In the genomic region with DNA sequence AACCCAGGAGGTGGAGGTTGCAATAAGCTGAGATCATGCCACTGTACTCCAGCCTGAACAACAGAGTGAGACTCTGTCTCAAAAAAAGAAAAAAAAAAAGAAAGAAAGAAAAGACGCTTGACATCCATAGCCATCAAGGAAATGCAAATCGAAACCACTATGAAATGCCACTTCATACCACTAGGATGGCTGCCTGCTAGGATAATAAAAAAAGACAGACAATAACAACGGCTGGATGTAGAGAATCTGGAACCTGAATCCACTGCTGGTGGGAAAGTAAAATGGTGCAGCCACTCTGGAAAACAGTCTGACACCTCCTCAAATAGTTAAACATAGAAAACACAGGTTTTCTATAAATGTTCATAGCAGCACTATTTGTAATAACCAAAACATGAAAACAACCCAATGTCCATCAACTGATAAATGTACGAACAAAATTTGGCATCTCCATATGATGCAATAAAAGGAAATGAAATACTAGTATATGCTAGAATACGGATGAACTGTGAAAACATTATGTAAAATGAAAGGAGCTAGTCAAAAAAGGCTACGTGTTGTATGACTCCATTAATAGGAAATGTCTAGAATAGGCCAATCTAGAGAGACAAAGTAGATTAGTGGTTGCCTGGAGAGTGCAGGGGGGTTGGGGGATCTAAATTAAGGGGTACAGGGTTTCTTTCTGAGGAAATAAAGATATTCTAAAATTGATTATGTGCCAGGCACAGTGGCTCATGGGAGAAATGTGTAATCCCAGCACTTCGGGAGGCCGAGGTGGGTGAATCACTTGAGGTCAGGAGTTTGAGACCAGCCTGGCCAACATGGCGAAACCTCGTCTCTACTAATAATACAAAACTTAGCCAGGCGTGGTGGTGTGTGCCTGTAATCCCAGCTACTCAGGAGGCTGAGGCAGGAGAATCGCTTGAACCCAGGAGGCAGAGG, we compare ENCODE assay signal across 15 cellular contexts. TPM values are rescaled to one million over a fixed set of nuclear protein-coding genes. Genes with fewer than 3 reads are reported as not detected.
DNase-seq lines count a peak whose midpoint lies in the region; ATAC-seq and TF ChIP-seq lines count a peak whose summit lies in the region.
"Had no signal": no experiment of that assay in that cellular context is flagged by ENCODE, and none has a peak within 500 bp of the region (broad histone marks: within the 10 kb centered on the region; RNA-seq: fewer than 3 reads in every experiment).

No MANE protein-coding gene starts in this region.

- no peak overlapping the region for H3K4me3 ChIP-seq in right atrium auricular region
- H3K4me3 ChIP-seq in right lobe of liver: no peak overlapping the region

- no peak for TF ChIP-seq CTCF in right atrium auricular region (IDR thresholded peaks at IDR 0.05)
- TF ChIP-seq CTCF in right lobe of liver (IDR thresholded peaks at IDR 0.05): peak in 1 of 4 donors; percentile 3
- TF ChIP-seq CTCF in type B pancreatic cell (conservative IDR thresholded peaks at IDR 0.05): peak; percentile 53

- DNase-seq in right atrium auricular region (ENCODE audit: low spot score) (no peak), left cardiac atrium (no peak), right lobe of liver (no peak), type B pancreatic cell (ENCODE audit: extremely low spot score, unreplicated experiment) (no peak), H4 (ENCODE audit: low spot score) (no peak), SIG-M5 treated with dmso at 0.1 percent for 504 hours (lab: John Stamatoyannopoulos, UW; ENCODE audit: unreplicated experiment) (no peak)
- DNase-seq: activated naive CD8-positive, alpha-beta T cell treated with anti-CD3 and anti-CD28 coated beads, Interleukin-2, amount 10 ng/mL, durations not matched to agents 7 days and 5 days; Kasumi-1; naive thymus-derived CD8-positive, alpha-beta T cell; NCI-H446 treated with DMSO at 0.1 percent for 48 hours; SHP77 had no signal

- peak overlapping the region; percentile 50 to 86 for H3K27ac ChIP-seq in right atrium auricular region
- peak overlapping the region; percentile 63 to 76 (median 66) for H3K27ac ChIP-seq in right lobe of liver
- H3K27ac ChIP-seq: C4-2B had no signal

- ATAC-seq in left cardiac atrium: no peak
- ATAC-seq in right lobe of liver: no peak
- ATAC-seq in GM19455 (IDR thresholded peaks at IDR 0.05; ENCODE audit: unreplicated experiment): no peak
- ATAC-seq: naive thymus-derived CD8-positive, alpha-beta T cell; WTC11 had no signal

- intact Hi-C loops in left cardiac atrium (cut with DNase I): no loop called here
- intact Hi-C loops in right lobe of liver (cut with DNase I): no loop called here

- peaks cover 7% of the 10 kb centered on the region for H3K36me3 Mint-ChIP-seq in activated naive CD8-positive, alpha-beta T cell
- peaks cover 28% of the 10 kb centered on the region for H3K36me3 Mint-ChIP-seq in type B pancreatic cell

- H3K27me3 ChIP-seq in right atrium auricular region (no peaks in the 10 kb centered on the region), right lobe of liver (no peaks in the 10 kb centered on the region)

- H3K4me1 Mint-ChIP-seq in activated naive CD8-positive, alpha-beta T cell (ENCODE audit: low read depth): peaks cover 27% of the 10 kb centered on the region
- peaks cover 13% of the 10 kb centered on the region for H3K4me1 Mint-ChIP-seq in type B pancreatic cell (ENCODE audit: unreplicated experiment)

- TF ChIP-seq POLR2A in right lobe of liver (IDR thresholded peaks at IDR 0.05): no peak

- H3K36me3 ChIP-seq in right atrium auricular region (peaks cover 13% of the 10 kb centered on the region), right lobe of liver (peaks cover 0 to 20% (median 0%) of the 10 kb centered on the region in 4 donors)

- no peaks in the 10 kb centered on the region for H3K9me3 Mint-ChIP-seq in activated naive CD8-positive, alpha-beta T cell (ENCODE audit: low read depth)
- peaks cover 4% of the 10 kb centered on the region for H3K9me3 Mint-ChIP-seq in type B pancreatic cell
- H3K9me3 Mint-ChIP-seq: activated naive CD8-positive, alpha-beta T cell treated with anti-CD3 and anti-CD28 coated beads, Interleukin-2, amount 10 ng/mL, durations not matched to agents 7 days and 5 days; WTC11 had no signal

- 83% methylated on average over 12 of the region's 12 CpGs for WGBS in right lobe of liver (ENCODE audit: insufficient coverage, low coverage, low lambda C conversion rate, missing lambda C conversion rate)

- no peak overlapping the region for H3K4me3 Mint-ChIP-seq in activated naive CD8-positive, alpha-beta T cell
- H3K4me3 Mint-ChIP-seq in type B pancreatic cell: no peak overlapping the region
- H3K4me3 Mint-ChIP-seq: activated naive CD8-positive, alpha-beta T cell treated with anti-CD3 and anti-CD28 coated beads, Interleukin-2, amount 10 ng/mL, durations not matched to agents 7 days and 5 days; naive thymus-derived CD8-positive, alpha-beta T cell; WTC11 had no signal

- H3K27me3 Mint-ChIP-seq in activated naive CD8-positive, alpha-beta T cell: no peaks in the 10 kb centered on the region
- no peaks in the 10 kb centered on the region for H3K27me3 Mint-ChIP-seq in type B pancreatic cell
- H3K27me3 Mint-ChIP-seq: activated naive CD8-positive, alpha-beta T cell treated with anti-CD3 and anti-CD28 coated beads, Interleukin-2, amount 10 ng/mL, durations not matched to agents 7 days and 5 days; naive thymus-derived CD8-positive, alpha-beta T cell had no signal

- H3K9me3 ChIP-seq in right atrium auricular region: no peaks in the 10 kb centered on the region
- no peaks in the 10 kb centered on the region for H3K9me3 ChIP-seq in right lobe of liver

- peaks cover 0 to 39% of the 10 kb centered on the region in 2 donors for H3K4me1 ChIP-seq in right atrium auricular region
- peaks cover 0 to 47% (median 22%) of the 10 kb centered on the region in 4 donors for H3K4me1 ChIP-seq in right lobe of liver

- H3K27ac Mint-ChIP-seq in activated naive CD8-positive, alpha-beta T cell: peak overlapping the region; percentile 76
- H3K27ac Mint-ChIP-seq in type B pancreatic cell: peak overlapping the region; percentile 22
- H3K27ac Mint-ChIP-seq: activated naive CD8-positive, alpha-beta T cell treated with anti-CD3 and anti-CD28 coated beads, Interleukin-2, amount 10 ng/mL, durations not matched to agents 7 days and 5 days; WTC11 had no signal

RNA-seq across cellular contexts. Expression of a gene that starts 9.7 kb away (rescaled TPM):
- total RNA-seq in right atrium auricular region (10 to 100 TPM; 72.3 to 86.3 TPM), left cardiac atrium (10 to 100 TPM; 77.6 to 83.4 TPM), right lobe of liver (10 to 100 TPM; 27.5 to 73.9 (median 49.0) TPM), type B pancreatic cell (ENCODE audit: low replicate concordance) (46.0 and 58.1 TPM in 2 replicates)
- total RNA-seq in H4 (2014; rRNA removed; shearing (Covaris generic)): 138 and 178 TPM in 2 replicates

RNA-seq across cellular contexts. Expression of a gene that starts 34.7 kb away (rescaled TPM):
- total RNA-seq in right atrium auricular region (1 to 10 TPM; 4.0 to 5.8 TPM), left cardiac atrium (1 to 10 TPM; 4.9 to 7.7 TPM), right lobe of liver (1 to 10 TPM; 4.6 to 9.9 (median 8.5) TPM), type B pancreatic cell (ENCODE audit: low replicate concordance) (24.4 and 41.9 TPM in 2 replicates)
- total RNA-seq in H4 (2014; rRNA removed; shearing (Covaris generic)): 45.0 and 49.2 TPM in 2 replicates

RNA-seq across cellular contexts. Expression of a gene that starts 52.6 kb away (rescaled TPM):
- total RNA-seq in right atrium auricular region (10 to 100 TPM; 11.0 to 12.4 TPM), left cardiac atrium (10 to 100 TPM in 1 of 2 donors, 1 to 10 TPM in 1; 9.3 to 17.2 TPM), right lobe of liver (10 to 100 TPM; 13.1 to 31.3 (median 20.1) TPM), type B pancreatic cell (ENCODE audit: low replicate concordance) (45.1 and 105 TPM in 2 replicates)
- total RNA-seq in H4 (2014; rRNA removed; shearing (Covaris generic)): 9.8 and 12.7 TPM in 2 replicates
